In the genomic region with DNA sequence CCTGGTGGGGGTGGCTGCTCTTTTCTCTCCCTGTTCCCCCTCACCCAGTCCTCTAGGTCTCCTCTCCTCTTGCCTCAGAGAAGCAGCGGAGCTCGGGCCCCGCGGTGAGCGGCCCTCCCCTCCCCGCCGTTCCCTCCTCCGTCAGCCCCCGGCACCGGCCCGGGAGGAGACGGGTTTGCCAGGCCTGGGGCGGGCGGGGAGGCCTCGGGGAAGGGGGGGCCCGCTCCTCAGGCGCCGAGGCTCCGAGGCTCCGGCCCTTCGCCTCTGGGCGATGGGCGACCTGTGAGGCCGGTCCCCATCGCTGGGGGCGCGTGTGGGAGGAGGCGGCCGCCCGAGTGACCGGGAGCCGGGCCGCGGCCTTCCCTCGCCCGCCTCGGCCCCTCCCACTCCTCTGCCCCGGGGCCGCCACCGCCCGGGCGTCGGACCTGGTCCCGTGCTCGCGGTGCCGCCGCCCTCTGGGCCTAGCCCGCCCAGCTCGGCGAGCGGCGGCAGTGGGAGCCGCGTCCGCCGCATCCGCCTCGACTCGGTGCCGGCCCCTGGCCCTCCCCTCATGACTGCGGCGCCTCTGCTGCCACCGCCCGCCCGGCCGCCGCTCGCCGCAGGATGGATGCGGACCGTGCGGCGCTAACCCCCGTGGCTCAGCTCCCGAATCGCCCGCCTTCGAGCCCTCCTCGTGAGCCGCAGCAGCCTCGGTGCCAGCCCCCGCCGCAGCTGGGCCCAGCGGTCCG, we compare ENCODE assay signal across 1 cellular context.
TF ChIP-seq lines count a peak whose summit lies in the region.

No MANE protein-coding gene starts in this region.

TF ChIP-seq in HepG2, 621 proteins besides CTCF, POLR2A, EP300 and RAD21 (continues in another document):
- TF ChIP-seq SALL1 (CRISPR knock-in tag; IDR thresholded peaks at IDR 0.05) (0 out of 2 replicates have a peak, but pooled peaks have one; percentile 26), TRIM22 (IDR thresholded peaks at IDR 0.05) (no peak), ZNF564 (CRISPR knock-in tag; IDR thresholded peaks at IDR 0.05) (peak; percentile 42; the same call in 1 of the 2 replicates), MAF1 (CRISPR knock-in tag; IDR thresholded peaks at IDR 0.05; ENCODE audit: borderline replicate concordance) (no peak), ZNF776 (CRISPR knock-in tag; IDR thresholded peaks at IDR 0.05) (no peak; the same call in 1 of the 2 replicates), MLLT10 (CRISPR knock-in tag; IDR thresholded peaks at IDR 0.05) (no peak), ZNF24 (IDR thresholded peaks at IDR 0.05) (no peak), AHDC1 (CRISPR knock-in tag; IDR thresholded peaks at IDR 0.05; ENCODE audit: borderline replicate concordance) (no peak), ZFP82 (CRISPR knock-in tag; IDR thresholded peaks at IDR 0.05; ENCODE audit: borderline replicate concordance) (no peak), ZFP91 (CRISPR knock-in tag; IDR thresholded peaks at IDR 0.05; ENCODE audit: borderline replicate concordance) (no peak), ASH2L (IDR thresholded peaks at IDR 0.05; ENCODE audit: insufficient read length, low read depth, low read length) (peak; percentile 77), ZNF629 (CRISPR knock-in tag; conservative IDR thresholded peaks at IDR 0.05) (no peak), YY1 (IDR thresholded peaks at IDR 0.05; ENCODE audit: insufficient read depth, insufficient replicate concordance, low read depth, low read length) (no peak), HCFC1 (IDR thresholded peaks at IDR 0.05; ENCODE audit: low read depth, low read length) (no peak), ZNF619 (CRISPR knock-in tag; IDR thresholded peaks at IDR 0.05) (no peak), ZNF773 (CRISPR knock-in tag; IDR thresholded peaks at IDR 0.05; ENCODE audit: borderline replicate concordance) (peak; percentile 25; the same call in 1 of the 2 replicates), ARNT2 (CRISPR knock-in tag; IDR thresholded peaks at IDR 0.05; ENCODE audit: low read depth) (no peak; the same call in 1 of the 2 replicates), PATZ1 (CRISPR knock-in tag; IDR thresholded peaks at IDR 0.05) (peak; percentile 25), JUND (CRISPR knock-in tag; IDR thresholded peaks at IDR 0.05) (no peak), ISX (CRISPR knock-in tag; conservative IDR thresholded peaks at IDR 0.05) (no peak), HMG20B (CRISPR knock-in tag; conservative IDR thresholded peaks at IDR 0.05) (no peak), ZNF557 (CRISPR knock-in tag; IDR thresholded peaks at IDR 0.05) (no peak), ZNF383 (CRISPR knock-in tag; IDR thresholded peaks at IDR 0.05; ENCODE audit: borderline replicate concordance) (no peak), ZNF225 (CRISPR knock-in tag; IDR thresholded peaks at IDR 0.05) (no peak), ZNF431 (CRISPR knock-in tag; IDR thresholded peaks at IDR 0.05; ENCODE audit: borderline replicate concordance, low read depth) (0 out of 2 replicates have a peak, but pooled peaks have one; percentile 60)
- TF ChIP-seq, protein P1, sequence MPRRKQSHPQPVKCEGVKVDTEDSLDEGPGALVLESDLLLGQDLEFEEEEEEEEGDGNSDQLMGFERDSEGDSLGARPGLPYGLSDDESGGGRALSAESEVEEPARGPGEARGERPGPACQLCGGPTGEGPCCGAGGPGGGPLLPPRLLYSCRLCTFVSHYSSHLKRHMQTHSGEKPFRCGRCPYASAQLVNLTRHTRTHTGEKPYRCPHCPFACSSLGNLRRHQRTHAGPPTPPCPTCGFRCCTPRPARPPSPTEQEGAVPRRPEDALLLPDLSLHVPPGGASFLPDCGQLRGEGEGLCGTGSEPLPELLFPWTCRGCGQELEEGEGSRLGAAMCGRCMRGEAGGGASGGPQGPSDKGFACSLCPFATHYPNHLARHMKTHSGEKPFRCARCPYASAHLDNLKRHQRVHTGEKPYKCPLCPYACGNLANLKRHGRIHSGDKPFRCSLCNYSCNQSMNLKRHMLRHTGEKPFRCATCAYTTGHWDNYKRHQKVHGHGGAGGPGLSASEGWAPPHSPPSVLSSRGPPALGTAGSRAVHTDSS (CRISPR knock-in tag; conservative IDR thresholded peaks at IDR 0.05) = no peak
- TF ChIP-seq, protein P2, sequence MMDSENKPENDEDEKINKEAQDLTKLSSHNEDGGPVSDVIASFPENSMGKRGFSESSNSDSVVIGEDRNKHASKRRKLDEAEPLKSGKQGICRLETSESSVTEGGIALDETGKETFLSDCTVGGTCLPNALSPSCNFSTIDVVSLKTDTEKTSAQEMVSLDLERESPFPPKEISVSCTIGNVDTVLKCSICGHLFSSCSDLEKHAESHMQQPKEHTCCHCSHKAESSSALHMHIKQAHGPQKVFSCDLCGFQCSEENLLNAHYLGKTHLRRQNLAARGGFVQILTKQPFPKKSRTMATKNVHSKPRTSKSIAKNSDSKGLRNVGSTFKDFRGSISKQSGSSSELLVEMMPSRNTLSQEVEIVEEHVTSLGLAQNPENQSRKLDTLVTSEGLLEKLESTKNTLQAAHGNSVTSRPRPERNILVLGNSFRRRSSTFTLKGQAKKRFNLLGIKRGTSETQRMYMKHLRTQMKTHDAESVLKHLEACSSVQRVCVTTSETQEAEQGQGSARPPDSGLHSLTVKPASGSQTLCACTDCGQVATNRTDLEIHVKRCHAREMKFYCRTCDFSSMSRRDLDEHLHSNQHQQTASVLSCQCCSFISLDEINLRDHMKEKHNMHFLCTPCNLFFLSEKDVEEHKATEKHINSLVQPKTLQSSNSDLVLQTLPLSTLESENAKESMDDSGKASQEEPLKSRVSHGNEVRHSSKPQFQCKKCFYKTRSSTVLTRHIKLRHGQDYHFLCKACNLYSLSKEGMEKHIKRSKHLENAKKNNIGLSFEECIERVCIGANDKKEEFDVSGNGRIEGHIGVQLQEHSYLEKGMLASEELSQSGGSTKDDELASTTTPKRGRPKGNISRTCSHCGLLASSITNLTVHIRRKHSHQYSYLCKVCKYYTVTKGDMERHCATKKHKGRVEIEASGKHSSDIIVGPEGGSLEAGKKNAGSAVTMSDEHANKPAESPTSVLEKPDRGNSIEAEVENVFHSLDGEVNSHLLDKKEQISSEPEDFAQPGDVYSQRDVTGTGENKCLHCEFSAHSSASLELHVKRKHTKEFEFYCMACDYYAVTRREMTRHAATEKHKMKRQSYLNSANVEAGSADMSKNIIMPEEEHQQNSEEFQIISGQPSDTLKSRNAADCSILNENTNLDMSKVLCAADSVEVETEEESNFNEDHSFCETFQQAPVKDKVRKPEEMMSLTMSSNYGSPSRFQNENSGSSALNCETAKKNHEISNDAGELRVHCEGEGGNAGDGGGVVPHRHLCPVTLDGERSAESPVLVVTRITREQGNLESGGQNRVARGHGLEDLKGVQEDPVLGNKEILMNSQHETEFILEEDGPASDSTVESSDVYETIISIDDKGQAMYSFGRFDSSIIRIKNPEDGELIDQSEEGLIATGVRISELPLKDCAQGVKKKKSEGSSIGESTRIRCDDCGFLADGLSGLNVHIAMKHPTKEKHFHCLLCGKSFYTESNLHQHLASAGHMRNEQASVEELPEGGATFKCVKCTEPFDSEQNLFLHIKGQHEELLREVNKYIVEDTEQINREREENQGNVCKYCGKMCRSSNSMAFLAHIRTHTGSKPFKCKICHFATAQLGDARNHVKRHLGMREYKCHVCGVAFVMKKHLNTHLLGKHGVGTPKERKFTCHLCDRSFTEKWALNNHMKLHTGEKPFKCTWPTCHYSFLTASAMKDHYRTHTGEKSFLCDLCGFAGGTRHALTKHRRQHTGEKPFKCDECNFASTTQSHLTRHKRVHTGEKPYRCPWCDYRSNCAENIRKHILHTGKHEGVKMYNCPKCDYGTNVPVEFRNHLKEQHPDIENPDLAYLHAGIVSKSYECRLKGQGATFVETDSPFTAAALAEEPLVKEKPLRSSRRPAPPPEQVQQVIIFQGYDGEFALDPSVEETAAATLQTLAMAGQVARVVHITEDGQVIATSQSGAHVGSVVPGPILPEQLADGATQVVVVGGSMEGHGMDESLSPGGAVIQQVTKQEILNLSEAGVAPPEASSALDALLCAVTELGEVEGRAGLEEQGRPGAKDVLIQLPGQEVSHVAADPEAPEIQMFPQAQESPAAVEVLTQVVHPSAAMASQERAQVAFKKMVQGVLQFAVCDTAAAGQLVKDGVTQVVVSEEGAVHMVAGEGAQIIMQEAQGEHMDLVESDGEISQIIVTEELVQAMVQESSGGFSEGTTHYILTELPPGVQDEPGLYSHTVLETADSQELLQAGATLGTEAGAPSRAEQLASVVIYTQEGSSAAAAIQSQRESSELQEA (CRISPR knock-in tag; IDR thresholded peaks at IDR 0.05; ENCODE audit: not compliant biosample characterization) = no peak
- TF ChIP-seq, protein P3, sequence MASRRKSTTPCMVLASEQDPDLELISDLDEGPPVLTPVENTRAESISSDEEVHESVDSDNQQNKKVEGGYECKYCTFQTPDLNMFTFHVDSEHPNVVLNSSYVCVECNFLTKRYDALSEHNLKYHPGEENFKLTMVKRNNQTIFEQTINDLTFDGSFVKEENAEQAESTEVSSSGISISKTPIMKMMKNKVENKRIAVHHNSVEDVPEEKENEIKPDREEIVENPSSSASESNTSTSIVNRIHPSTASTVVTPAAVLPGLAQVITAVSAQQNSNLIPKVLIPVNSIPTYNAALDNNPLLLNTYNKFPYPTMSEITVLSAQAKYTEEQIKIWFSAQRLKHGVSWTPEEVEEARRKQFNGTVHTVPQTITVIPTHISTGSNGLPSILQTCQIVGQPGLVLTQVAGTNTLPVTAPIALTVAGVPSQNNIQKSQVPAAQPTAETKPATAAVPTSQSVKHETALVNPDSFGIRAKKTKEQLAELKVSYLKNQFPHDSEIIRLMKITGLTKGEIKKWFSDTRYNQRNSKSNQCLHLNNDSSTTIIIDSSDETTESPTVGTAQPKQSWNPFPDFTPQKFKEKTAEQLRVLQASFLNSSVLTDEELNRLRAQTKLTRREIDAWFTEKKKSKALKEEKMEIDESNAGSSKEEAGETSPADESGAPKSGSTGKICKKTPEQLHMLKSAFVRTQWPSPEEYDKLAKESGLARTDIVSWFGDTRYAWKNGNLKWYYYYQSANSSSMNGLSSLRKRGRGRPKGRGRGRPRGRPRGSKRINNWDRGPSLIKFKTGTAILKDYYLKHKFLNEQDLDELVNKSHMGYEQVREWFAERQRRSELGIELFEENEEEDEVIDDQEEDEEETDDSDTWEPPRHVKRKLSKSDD (CRISPR knock-in tag; IDR thresholded peaks at IDR 0.05; ENCODE audit: low read depth) = no peak
